In genomic region chr19:15424121-15424520, GRCh38 we compare ENCODE assay signal across 4 cellular contexts. TPM values are rescaled to one million over a fixed set of nuclear protein-coding genes. Genes with fewer than 3 reads are reported as not detected.
"Had no signal": no experiment of that assay in that cellular context is flagged by ENCODE, and none has a peak within 500 bp of the region (broad histone marks: within the 10 kb centered on the region; RNA-seq: fewer than 3 reads in every experiment).

No MANE protein-coding gene starts in this region.

- ATAC-seq: GM12878 had no signal

- H3K4me3 ChIP-seq: GM12878 had no signal

- DNase-seq: GDM1, GF-D8 had no signal

RNA-seq across cellular contexts. Expression of gene RASAL3, which starts 40.2 kb away (rescaled TPM):
- total RNA-seq: G401 had no signal

RNA-seq across cellular contexts. Expression of gene PGLYRP2, which starts 55.2 kb away (rescaled TPM):
- total RNA-seq: G401 had no signal
